Comparison of ENCODE assay signal across 1 cellular context in the genomic region with DNA sequence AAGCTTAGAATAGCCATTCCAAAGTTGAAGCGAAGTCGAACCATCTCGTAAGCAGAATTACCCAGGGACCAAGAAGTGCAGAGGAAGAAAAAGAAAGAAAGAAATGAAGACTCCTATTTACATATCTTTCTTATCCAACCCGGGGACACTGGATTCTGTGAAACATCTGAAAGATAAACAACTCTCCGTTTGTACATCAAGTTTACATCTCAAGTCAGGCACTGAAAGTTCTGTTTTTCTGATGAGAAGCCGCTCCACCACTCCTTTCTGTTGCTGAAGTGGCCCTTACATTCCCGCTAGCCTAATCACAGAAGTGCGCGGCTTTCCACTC.
TF ChIP-seq lines count a peak whose summit lies in the region.

No MANE protein-coding gene starts in this region.

TF ChIP-seq in A549, 52 proteins besides CTCF, POLR2A, EP300 and RAD21 (continued from another document):
- TF ChIP-seq, protein P1, sequence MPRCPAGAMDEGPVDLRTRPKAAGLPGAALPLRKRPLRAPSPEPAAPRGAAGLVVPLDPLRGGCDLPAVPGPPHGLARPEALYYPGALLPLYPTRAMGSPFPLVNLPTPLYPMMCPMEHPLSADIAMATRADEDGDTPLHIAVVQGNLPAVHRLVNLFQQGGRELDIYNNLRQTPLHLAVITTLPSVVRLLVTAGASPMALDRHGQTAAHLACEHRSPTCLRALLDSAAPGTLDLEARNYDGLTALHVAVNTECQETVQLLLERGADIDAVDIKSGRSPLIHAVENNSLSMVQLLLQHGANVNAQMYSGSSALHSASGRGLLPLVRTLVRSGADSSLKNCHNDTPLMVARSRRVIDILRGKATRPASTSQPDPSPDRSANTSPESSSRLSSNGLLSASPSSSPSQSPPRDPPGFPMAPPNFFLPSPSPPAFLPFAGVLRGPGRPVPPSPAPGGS (IDR thresholded peaks at IDR 0.05): no peak
